In genomic region chr12:120466560-120467315, GRCh38 we compare ENCODE assay signal across 6 cellular contexts. TPM values are rescaled to one million over a fixed set of nuclear protein-coding genes. Genes with fewer than 3 reads are reported as not detected.
A peak's percentile ranks its signal among the peaks of the same experiment; 100 is the strongest.
DNase-seq lines count a peak whose midpoint lies in the region; ATAC-seq and TF ChIP-seq lines count a peak whose summit lies in the region.

No MANE protein-coding gene starts in this region.

- TF ChIP-seq CTCF in epithelial cell of proximal tubule (conservative IDR thresholded peaks at IDR 0.05; ENCODE audit: low read depth, low read length), result peak; percentile 68

- H3K27ac Mint-ChIP-seq in T-helper 17 cell, result no peak overlapping the region

- peaks cover 4% of the 10 kb centered on the region for H3K36me3 Mint-ChIP-seq in T-helper 17 cell (ENCODE audit: low read depth)

- no peaks in the 10 kb centered on the region for H3K27me3 Mint-ChIP-seq in T-helper 17 cell

- DNase-seq in NCI-H1092 treated with DMSO at 0.1 percent for 48 hours (lab: John Stamatoyannopoulos, UW) (peak; percentile 3), NCI-H1092 (lab: John Stamatoyannopoulos, UW) (no peak), T-helper 17 cell (peak in 2 of 3 donors; percentile 16 to 22), epithelial cell of proximal tubule (ENCODE audit: low read depth) (no peak), DMS79 (lab: John Stamatoyannopoulos, UW) (no peak)
- DNase-seq in stimulated activated naive CD4-positive, alpha-beta T cell (lab: John Stamatoyannopoulos, UW), result peak in 5 of 6 experiments; percentile 14 to 47 (median 28)

- peaks cover 22% of the 10 kb centered on the region for H3K4me1 Mint-ChIP-seq in T-helper 17 cell

- ATAC-seq in T-helper 17 cell, result no peak

- H3K4me3 ChIP-seq in epithelial cell of proximal tubule (ENCODE audit: low read depth, low read length), result no peak overlapping the region

- no peaks in the 10 kb centered on the region for H3K9me3 ChIP-seq in T-helper 17 cell (ENCODE audit: control insufficient read depth, low read length, poor library complexity, severe bottlenecking)

- no peak overlapping the region for H3K4me3 Mint-ChIP-seq in T-helper 17 cell

RNA-seq across cellular contexts. Expression of gene SRSF9, which starts 2.8 kb away (rescaled TPM):
- total RNA-seq in T-helper 17 cell (100 to 1,000 TPM; 122 to 124 TPM), epithelial cell of proximal tubule (128 and 142 TPM in 2 replicates)

RNA-seq across cellular contexts. Expression of gene GATC, which starts 20.5 kb away (rescaled TPM):
- 10 to 100 TPM; 15.6 to 18.7 TPM for total RNA-seq in T-helper 17 cell
- total RNA-seq in epithelial cell of proximal tubule, result 23.4 and 25.3 TPM in 2 replicates

RNA-seq across cellular contexts. Expression of gene TRIAP1, which starts 20.6 kb away (rescaled TPM):
- total RNA-seq in T-helper 17 cell (10 to 100 TPM; 18.6 to 21.9 TPM), epithelial cell of proximal tubule (31.1 and 39.1 TPM in 2 replicates)

RNA-seq across cellular contexts. Expression of gene COX6A1, which starts 28.8 kb away (rescaled TPM):
- total RNA-seq in T-helper 17 cell, result 100 to 1,000 TPM; 136 to 144 TPM
- total RNA-seq in epithelial cell of proximal tubule, result 572 and 889 TPM in 2 replicates

RNA-seq across cellular contexts. Expression of gene DYNLL1, which starts 29.2 kb away (rescaled TPM):
- 10 to 100 TPM; 70.2 to 72.2 TPM for total RNA-seq in T-helper 17 cell
- 357 and 388 TPM in 2 replicates for total RNA-seq in epithelial cell of proximal tubule

Comparison
In these comparisons a context has a peak if more than half of its experiments do, and no peak if none do; other contexts are left out.
1. DNase-seq: peak in NCI-H1092 treated with DMSO at 0.1 percent for 48 hours (single experiment), T-helper 17 cell (2 of 3) and stimulated activated naive CD4-positive, alpha-beta T cell (5 of 6); none in NCI-H1092 (single experiment), epithelial cell of proximal tubule (single experiment) and DMS79 (single experiment).